ENCODE assay signal across 1 cellular context in the genomic region with DNA sequence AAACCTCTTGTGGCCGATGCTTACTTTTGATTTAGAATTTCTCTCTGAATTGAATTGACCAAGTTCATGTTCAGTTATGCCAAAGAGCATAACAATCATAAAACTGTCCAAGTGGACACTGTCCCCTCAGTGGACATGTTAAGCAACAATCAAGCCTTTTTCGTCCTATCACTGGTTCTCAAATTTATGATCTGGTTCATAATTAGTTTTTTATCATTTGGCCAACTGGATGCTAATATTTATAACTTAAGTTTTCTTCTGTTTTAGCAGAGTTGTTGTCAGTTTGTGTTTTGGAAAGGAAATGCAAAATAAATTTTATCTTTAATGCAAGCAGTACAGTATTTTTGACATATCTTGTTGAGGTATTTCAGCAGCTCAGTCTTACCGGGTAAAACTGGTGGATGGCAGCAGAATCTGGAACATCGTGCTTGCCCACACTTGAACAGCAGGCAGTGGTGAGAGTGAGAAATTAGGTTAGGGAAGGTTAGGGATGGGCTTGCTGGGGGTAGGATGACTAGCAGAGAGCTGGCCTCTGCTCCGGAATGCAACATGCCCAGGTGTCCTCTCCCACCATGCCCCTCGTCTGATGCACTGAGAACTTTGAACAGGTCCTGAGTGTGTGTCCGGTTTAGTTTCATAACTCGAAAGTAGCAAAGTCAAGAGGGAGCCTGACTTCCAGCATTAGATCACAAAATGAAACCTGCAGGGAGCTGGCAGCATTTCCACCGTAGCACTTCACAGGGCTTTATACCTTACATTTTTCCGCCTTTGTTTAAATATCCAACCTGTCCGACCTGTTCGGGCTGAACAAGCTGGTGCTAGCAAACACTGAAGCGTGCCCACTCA.
TF ChIP-seq lines count a peak whose summit lies in the region.

No MANE protein-coding gene starts in this region.

TF ChIP-seq in HepG2, 621 proteins besides CTCF, POLR2A, EP300 and RAD21 (continued from another document and continues in another):
- TF ChIP-seq ZNF34 (CRISPR knock-in tag; IDR thresholded peaks at IDR 0.05; ENCODE audit: borderline replicate concordance) (no peak), SP4 (CRISPR knock-in tag; IDR thresholded peaks at IDR 0.05) (peak; percentile 39; the same call in 1 of the 2 replicates), ZNF543 (CRISPR knock-in tag; IDR thresholded peaks at IDR 0.05) (no peak), HOXA5 (CRISPR knock-in tag; IDR thresholded peaks at IDR 0.05) (no peak), ZNF747 (CRISPR knock-in tag; IDR thresholded peaks at IDR 0.05; ENCODE audit: borderline replicate concordance) (no peak), KLF13 (CRISPR knock-in tag; IDR thresholded peaks at IDR 0.05) (no peak), ZHX2 (IDR thresholded peaks at IDR 0.05; ENCODE audit: low read depth) (0 out of 2 replicates have a peak, but pooled peaks have one; percentile 23), ZHX2 (CRISPR knock-in tag; IDR thresholded peaks at IDR 0.05; ENCODE audit: borderline replicate concordance) (no peak), ZZZ3 (CRISPR knock-in tag; IDR thresholded peaks at IDR 0.05; ENCODE audit: borderline replicate concordance) (no peak), ZBTB21 (CRISPR knock-in tag; IDR thresholded peaks at IDR 0.05) (no peak), JUND (CRISPR knock-in tag; IDR thresholded peaks at IDR 0.05) (no peak), CHCHD3 (CRISPR knock-in tag; IDR thresholded peaks at IDR 0.05) (no peak), DBP (CRISPR knock-in tag; IDR thresholded peaks at IDR 0.05; ENCODE audit: not compliant biosample characterization) (no peak), GLI4 (CRISPR knock-in tag; IDR thresholded peaks at IDR 0.05; ENCODE audit: borderline replicate concordance) (no peak), ZNF605 (CRISPR knock-in tag; IDR thresholded peaks at IDR 0.05) (peak; percentile 61; the same call in 1 of the 2 replicates), AGO2 (optimal IDR thresholded peaks at IDR 0.05; ENCODE audit: low read depth, low read length) (no peak), RFXAP (CRISPR knock-in tag; IDR thresholded peaks at IDR 0.05; ENCODE audit: borderline replicate concordance) (no peak), HMG20A (CRISPR knock-in tag; IDR thresholded peaks at IDR 0.05; ENCODE audit: borderline replicate concordance) (peak; percentile 60; the same call in 1 of the 2 replicates), ZNF850 (CRISPR knock-in tag; conservative IDR thresholded peaks at IDR 0.05) (no peak), ZNF160 (CRISPR knock-in tag; IDR thresholded peaks at IDR 0.05) (no peak), HDAC6 (IDR thresholded peaks at IDR 0.05; ENCODE audit: low read depth, low read length) (no peak), ZNF678 (CRISPR knock-in tag; IDR thresholded peaks at IDR 0.05) (no peak), ZNF446 (CRISPR knock-in tag; IDR thresholded peaks at IDR 0.05) (no peak), RNF219 (CRISPR knock-in tag; IDR thresholded peaks at IDR 0.05) (no peak), ZNF460 (CRISPR knock-in tag; IDR thresholded peaks at IDR 0.05; ENCODE audit: borderline replicate concordance) (no peak), ZNF598 (CRISPR knock-in tag; IDR thresholded peaks at IDR 0.05; ENCODE audit: borderline replicate concordance) (no peak)
- TF ChIP-seq, protein P1, sequence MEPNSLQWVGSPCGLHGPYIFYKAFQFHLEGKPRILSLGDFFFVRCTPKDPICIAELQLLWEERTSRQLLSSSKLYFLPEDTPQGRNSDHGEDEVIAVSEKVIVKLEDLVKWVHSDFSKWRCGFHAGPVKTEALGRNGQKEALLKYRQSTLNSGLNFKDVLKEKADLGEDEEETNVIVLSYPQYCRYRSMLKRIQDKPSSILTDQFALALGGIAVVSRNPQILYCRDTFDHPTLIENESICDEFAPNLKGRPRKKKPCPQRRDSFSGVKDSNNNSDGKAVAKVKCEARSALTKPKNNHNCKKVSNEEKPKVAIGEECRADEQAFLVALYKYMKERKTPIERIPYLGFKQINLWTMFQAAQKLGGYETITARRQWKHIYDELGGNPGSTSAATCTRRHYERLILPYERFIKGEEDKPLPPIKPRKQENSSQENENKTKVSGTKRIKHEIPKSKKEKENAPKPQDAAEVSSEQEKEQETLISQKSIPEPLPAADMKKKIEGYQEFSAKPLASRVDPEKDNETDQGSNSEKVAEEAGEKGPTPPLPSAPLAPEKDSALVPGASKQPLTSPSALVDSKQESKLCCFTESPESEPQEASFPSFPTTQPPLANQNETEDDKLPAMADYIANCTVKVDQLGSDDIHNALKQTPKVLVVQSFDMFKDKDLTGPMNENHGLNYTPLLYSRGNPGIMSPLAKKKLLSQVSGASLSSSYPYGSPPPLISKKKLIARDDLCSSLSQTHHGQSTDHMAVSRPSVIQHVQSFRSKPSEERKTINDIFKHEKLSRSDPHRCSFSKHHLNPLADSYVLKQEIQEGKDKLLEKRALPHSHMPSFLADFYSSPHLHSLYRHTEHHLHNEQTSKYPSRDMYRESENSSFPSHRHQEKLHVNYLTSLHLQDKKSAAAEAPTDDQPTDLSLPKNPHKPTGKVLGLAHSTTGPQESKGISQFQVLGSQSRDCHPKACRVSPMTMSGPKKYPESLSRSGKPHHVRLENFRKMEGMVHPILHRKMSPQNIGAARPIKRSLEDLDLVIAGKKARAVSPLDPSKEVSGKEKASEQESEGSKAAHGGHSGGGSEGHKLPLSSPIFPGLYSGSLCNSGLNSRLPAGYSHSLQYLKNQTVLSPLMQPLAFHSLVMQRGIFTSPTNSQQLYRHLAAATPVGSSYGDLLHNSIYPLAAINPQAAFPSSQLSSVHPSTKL (CRISPR knock-in tag; IDR thresholded peaks at IDR 0.05) = peak; percentile 77
- TF ChIP-seq, protein P2, sequence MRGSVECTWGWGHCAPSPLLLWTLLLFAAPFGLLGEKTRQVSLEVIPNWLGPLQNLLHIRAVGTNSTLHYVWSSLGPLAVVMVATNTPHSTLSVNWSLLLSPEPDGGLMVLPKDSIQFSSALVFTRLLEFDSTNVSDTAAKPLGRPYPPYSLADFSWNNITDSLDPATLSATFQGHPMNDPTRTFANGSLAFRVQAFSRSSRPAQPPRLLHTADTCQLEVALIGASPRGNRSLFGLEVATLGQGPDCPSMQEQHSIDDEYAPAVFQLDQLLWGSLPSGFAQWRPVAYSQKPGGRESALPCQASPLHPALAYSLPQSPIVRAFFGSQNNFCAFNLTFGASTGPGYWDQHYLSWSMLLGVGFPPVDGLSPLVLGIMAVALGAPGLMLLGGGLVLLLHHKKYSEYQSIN (CRISPR knock-in tag; IDR thresholded peaks at IDR 0.05; ENCODE audit: borderline replicate concordance) = no peak
- TF ChIP-seq, protein P3, sequence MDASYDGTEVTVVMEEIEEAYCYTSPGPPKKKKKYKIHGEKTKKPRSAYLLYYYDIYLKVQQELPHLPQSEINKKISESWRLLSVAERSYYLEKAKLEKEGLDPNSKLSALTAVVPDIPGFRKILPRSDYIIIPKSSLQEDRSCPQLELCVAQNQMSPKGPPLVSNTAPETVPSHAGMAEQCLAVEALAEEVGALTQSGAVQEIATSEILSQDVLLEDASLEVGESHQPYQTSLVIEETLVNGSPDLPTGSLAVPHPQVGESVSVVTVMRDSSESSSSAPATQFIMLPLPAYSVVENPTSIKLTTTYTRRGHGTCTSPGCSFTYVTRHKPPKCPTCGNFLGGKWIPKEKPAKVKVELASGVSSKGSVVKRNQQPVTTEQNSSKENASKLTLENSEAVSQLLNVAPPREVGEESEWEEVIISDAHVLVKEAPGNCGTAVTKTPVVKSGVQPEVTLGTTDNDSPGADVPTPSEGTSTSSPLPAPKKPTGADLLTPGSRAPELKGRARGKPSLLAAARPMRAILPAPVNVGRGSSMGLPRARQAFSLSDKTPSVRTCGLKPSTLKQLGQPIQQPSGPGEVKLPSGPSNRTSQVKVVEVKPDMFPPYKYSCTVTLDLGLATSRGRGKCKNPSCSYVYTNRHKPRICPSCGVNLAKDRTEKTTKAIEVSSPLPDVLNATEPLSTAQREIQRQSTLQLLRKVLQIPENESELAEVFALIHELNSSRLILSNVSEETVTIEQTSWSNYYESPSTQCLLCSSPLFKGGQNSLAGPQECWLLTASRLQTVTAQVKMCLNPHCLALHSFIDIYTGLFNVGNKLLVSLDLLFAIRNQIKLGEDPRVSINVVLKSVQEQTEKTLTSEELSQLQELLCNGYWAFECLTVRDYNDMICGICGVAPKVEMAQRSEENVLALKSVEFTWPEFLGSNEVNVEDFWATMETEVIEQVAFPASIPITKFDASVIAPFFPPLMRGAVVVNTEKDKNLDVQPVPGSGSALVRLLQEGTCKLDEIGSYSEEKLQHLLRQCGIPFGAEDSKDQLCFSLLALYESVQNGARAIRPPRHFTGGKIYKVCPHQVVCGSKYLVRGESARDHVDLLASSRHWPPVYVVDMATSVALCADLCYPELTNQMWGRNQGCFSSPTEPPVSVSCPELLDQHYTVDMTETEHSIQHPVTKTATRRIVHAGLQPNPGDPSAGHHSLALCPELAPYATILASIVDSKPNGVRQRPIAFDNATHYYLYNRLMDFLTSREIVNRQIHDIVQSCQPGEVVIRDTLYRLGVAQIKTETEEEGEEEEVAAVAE (CRISPR knock-in tag; IDR thresholded peaks at IDR 0.05; ENCODE audit: borderline replicate concordance) = no peak
- TF ChIP-seq, protein P4, sequence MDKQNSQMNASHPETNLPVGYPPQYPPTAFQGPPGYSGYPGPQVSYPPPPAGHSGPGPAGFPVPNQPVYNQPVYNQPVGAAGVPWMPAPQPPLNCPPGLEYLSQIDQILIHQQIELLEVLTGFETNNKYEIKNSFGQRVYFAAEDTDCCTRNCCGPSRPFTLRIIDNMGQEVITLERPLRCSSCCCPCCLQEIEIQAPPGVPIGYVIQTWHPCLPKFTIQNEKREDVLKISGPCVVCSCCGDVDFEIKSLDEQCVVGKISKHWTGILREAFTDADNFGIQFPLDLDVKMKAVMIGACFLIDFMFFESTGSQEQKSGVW (CRISPR knock-in tag; IDR thresholded peaks at IDR 0.05; ENCODE audit: borderline replicate concordance) = no peak; the same call in 1 of the 2 replicates
